Comparison of ENCODE assay signal across 8 cellular contexts in the genomic region with DNA sequence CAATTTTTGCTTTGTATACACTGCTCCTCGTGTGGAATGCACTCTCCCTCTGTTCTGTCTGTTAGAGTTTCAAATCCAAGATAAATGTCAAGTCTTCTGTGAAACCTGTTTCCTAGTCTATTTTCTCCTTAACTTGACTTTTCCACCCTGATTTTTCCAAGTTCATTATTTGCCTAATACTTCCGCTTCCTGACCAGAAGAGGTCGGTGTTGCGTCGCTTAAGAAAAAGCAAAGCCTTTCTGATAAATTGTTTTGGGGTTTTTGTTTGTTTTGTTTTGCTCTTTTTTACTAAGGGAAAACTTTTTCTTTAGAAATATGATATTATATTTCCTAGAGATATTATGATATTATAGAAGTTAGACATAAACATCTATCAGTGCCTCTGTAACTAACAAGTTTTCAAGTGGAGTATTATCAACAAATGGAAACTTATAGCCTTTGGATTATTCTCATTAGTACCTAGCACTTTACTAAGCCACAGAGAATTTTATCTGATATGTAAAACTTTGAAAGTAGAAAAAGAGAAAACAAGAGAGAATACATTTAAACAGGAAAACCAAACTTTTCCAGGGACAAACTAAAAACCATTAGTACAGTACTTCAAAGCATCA. TPM values are rescaled to one million over a fixed set of nuclear protein-coding genes. Genes with fewer than 3 reads are reported as not detected.
A peak's percentile ranks its signal among the peaks of the same experiment; 100 is the strongest.
DNase-seq lines count a peak whose midpoint lies in the region; ATAC-seq and TF ChIP-seq lines count a peak whose summit lies in the region.

No MANE protein-coding gene starts in this region.

- DNase-seq in AG10803 (ENCODE audit: low read depth) (peak; percentile 57), GM06990 (ENCODE audit: extremely low read depth, insufficient read length) (no peak), NCI-H2227 treated with DMSO at 0.1 percent for 48 hours (lab: John Stamatoyannopoulos, UW) (peak; percentile 40), brain microvascular endothelial cell (no peak), left lung (no peak), uterus (no peak), GDM1 (lab: John Stamatoyannopoulos, UW) (no peak)

- H3K27me3 ChIP-seq in GM06990 (replicated peaks; ENCODE audit: control insufficient read depth, insufficient read depth, low read length): no peaks in the 10 kb centered on the region
- H3K27me3 ChIP-seq in brain microvascular endothelial cell (replicated peaks): no peaks in the 10 kb centered on the region
- H3K27me3 ChIP-seq in left lung: no peaks in the 10 kb centered on the region
- no peaks in the 10 kb centered on the region for H3K27me3 ChIP-seq in uterus

- H3K27ac ChIP-seq in brain microvascular endothelial cell: no peak overlapping the region
- no peak overlapping the region for H3K27ac ChIP-seq in left lung
- no peak overlapping the region for H3K27ac ChIP-seq in uterus

- H3K4me3 ChIP-seq in AG10803 (ENCODE audit: low read length) (no peak overlapping the region), GM06990 (replicated peaks; ENCODE audit: low read depth, low read length) (no peak overlapping the region), brain microvascular endothelial cell (ENCODE audit: low read depth, low read length) (no peak overlapping the region), left lung (no peak overlapping the region), uterus (no peak overlapping the region)

- in situ Hi-C loops in brain microvascular endothelial cell (cut with HindIII; ENCODE audit: low pct_ligation_motif_present, low sequenced_read_pairs): no loop called here

- no peaks in the 10 kb centered on the region for H3K9me3 ChIP-seq in left lung
- H3K9me3 ChIP-seq in uterus: no peaks in the 10 kb centered on the region

- H3K36me3 ChIP-seq in GM06990 (ENCODE audit: control insufficient read depth, insufficient read depth, low read length) (no peaks in the 10 kb centered on the region), brain microvascular endothelial cell (replicated peaks) (no peaks in the 10 kb centered on the region), left lung (no peaks in the 10 kb centered on the region), uterus (no peaks in the 10 kb centered on the region)

- no peaks in the 10 kb centered on the region for H3K4me1 ChIP-seq in left lung
- H3K4me1 ChIP-seq in uterus: no peaks in the 10 kb centered on the region

- TF ChIP-seq POLR2A in uterus (IDR thresholded peaks at IDR 0.05): no peak

- ATAC-seq in left lung (peak; percentile 65), GM21737 (IDR thresholded peaks at IDR 0.05; ENCODE audit: unreplicated experiment) (no peak)

- TF ChIP-seq CTCF in AG10803 (conservative IDR thresholded peaks at IDR 0.05; ENCODE audit: low read length) (peak; percentile 97), GM06990 (IDR thresholded peaks at IDR 0.05; ENCODE audit: insufficient read depth, low read length, poor library complexity, severe bottlenecking) (peak; percentile 84), brain microvascular endothelial cell (IDR thresholded peaks at IDR 0.05; ENCODE audit: low read depth, low read length, missing control alignments) (peak; percentile 82), left lung (IDR thresholded peaks at IDR 0.05) (peak; percentile 56 to 71), uterus (IDR thresholded peaks at IDR 0.05) (peak; percentile 47 to 76 (median 66))

- intact Hi-C loops in left lung (cut with DNase I): no loop called here
- intact Hi-C loops in uterus (cut with DNase I; ENCODE audit: low total_unique reads): no loop called here

RNA-seq across cellular contexts. Expression of a gene that starts 55.8 kb away (rescaled TPM):
- 10 to 100 TPM; 28.2 to 30.7 TPM for total RNA-seq in left lung
- total RNA-seq in uterus: 10 to 100 TPM; 31.0 to 82.7 (median 72.9) TPM

Comparison
In these comparisons a context has a peak if more than half of its experiments do, and no peak if none do; other contexts are left out.
1. DNase-seq: peak in AG10803 (single experiment) and NCI-H2227 treated with DMSO at 0.1 percent for 48 hours (single experiment); none in GM06990 (single experiment), brain microvascular endothelial cell (single experiment), left lung (0 of 2), uterus (0 of 2) and GDM1 (single experiment).
2. Peak in every context shown above with its lines, with median percentiles within 50 percentile points of each other: CTCF ChIP-seq.